In genomic region chr6:33745558-33745957, GRCh38 we compare ENCODE assay signal across 12 cellular contexts. TPM values are rescaled to one million over a fixed set of nuclear protein-coding genes. Genes with fewer than 3 reads are reported as not detected.
A peak's percentile ranks its signal among the peaks of the same experiment; 100 is the strongest.
DNase-seq lines count a peak whose midpoint lies in the region; ATAC-seq, FAIRE-seq and TF ChIP-seq lines count a peak whose summit lies in the region.
"Had no signal": no experiment of that assay in that cellular context is flagged by ENCODE, and none has a peak within 500 bp of the region (broad histone marks: within the 10 kb centered on the region; RNA-seq: fewer than 3 reads in every experiment).

No MANE protein-coding gene starts in this region.

- H3K9ac ChIP-seq in neural progenitor cell, result no peak overlapping the region

- WGBS in A549 (ENCODE audit: missing lambda C conversion rate), result 84% methylated on average over 6 of the region's 7 CpGs

- no peak for TF ChIP-seq CTCF in A549 (IDR thresholded peaks at IDR 0.05)
- no peak for TF ChIP-seq CTCF in fibroblast of villous mesenchyme (IDR thresholded peaks at IDR 0.05; ENCODE audit: insufficient read depth, low read depth, low read length)
- TF ChIP-seq CTCF in neural progenitor cell (IDR thresholded peaks at IDR 0.05), result no peak
- TF ChIP-seq CTCF in GM10248 (IDR thresholded peaks at IDR 0.05; ENCODE audit: control extremely low read depth, extremely low read depth, low read depth, missing control alignments), result no peak

- H3K4me3 ChIP-seq in A549 (no peak overlapping the region), fibroblast of villous mesenchyme (ENCODE audit: low read depth, low read length) (peak overlapping the region; percentile 74), neural progenitor cell (no peak overlapping the region)

- no peaks in the 10 kb centered on the region for H3K9me3 Mint-ChIP-seq in neural progenitor cell
- H3K9me3 Mint-ChIP-seq in activated CD4-positive, alpha-beta memory T cell treated with anti-CD3 and anti-CD28 coated beads for 36 hours, result no peaks in the 10 kb centered on the region

- POLR2A ChIA-PET in A549 (lab: Yijun Ruan, JAX), result interaction anchor here (1.0 kb wide), 1 partner anchor 33 kb away, joined by 3 read pairs; no protein-coding TSS in a partner anchor
- POLR2A ChIA-PET in GM10248 (lab: Yijun Ruan, JAX), result no interaction called here
- POLR2A ChIA-PET in activated CD4-positive, alpha-beta memory T cell treated with anti-CD3 and anti-CD28 coated beads for 36 hours (lab: Charles Lee), result no interaction called here

- no peaks in the 10 kb centered on the region for H3K36me3 Mint-ChIP-seq in neural progenitor cell
- H3K36me3 Mint-ChIP-seq in activated CD4-positive, alpha-beta memory T cell treated with anti-CD3 and anti-CD28 coated beads for 36 hours, result no peaks in the 10 kb centered on the region

- no peaks in the 10 kb centered on the region for H3K79me2 ChIP-seq in neural progenitor cell (ENCODE audit: low read depth)

- ATAC-seq in A549 (no peak), HG02938 (IDR thresholded peaks at IDR 0.05; ENCODE audit: unreplicated experiment) (no peak)

- H3K4me1 Mint-ChIP-seq in neural progenitor cell, result peaks cover 63% of the 10 kb centered on the region
- H3K4me1 Mint-ChIP-seq in activated CD4-positive, alpha-beta memory T cell treated with anti-CD3 and anti-CD28 coated beads for 36 hours (ENCODE audit: low read depth), result peaks cover 2% of the 10 kb centered on the region

- TF ChIP-seq RAD21 in A549 (conservative IDR thresholded peaks at IDR 0.05 in 1 of 2, IDR thresholded peaks at IDR 0.05 in 1 of 2), result no peak

- H3K27me3 ChIP-seq in neural progenitor cell, result no peaks in the 10 kb centered on the region
- H3K27me3 ChIP-seq: BE2C had no signal

- H3K27me3 Mint-ChIP-seq in neural progenitor cell (ENCODE audit: insufficient read depth, low read depth), result peaks cover 14% of the 10 kb centered on the region
- H3K27me3 Mint-ChIP-seq in activated CD4-positive, alpha-beta memory T cell treated with anti-CD3 and anti-CD28 coated beads for 36 hours, result peaks cover 7% of the 10 kb centered on the region

- DNase-seq in A549 (ENCODE audit: low read depth in 1 of 2, low spot score in 1 of 2) (no peak), NCI-H69 (lab: John Stamatoyannopoulos, UW) (peak; percentile 59), fibroblast of villous mesenchyme (ENCODE audit: low read depth) (peak; percentile 71), neural progenitor cell (ENCODE audit: low spot score) (no peak), GM10248 (ENCODE audit: extremely low spot score) (no peak), SW480 (ENCODE audit: low spot score) (no peak)
- DNase-seq in activated CD4-positive, alpha-beta memory T cell treated with anti-CD3 and anti-CD28 coated beads for 36 hours, result no peak
- DNase-seq: activated T-cell treated with anti-CD3 and anti-CD28 coated beads, Interleukin-2, amount 50 U/mL, for 1 hour; NCI-H774 had no signal

- no peaks in the 10 kb centered on the region for H3K36me3 ChIP-seq in neural progenitor cell
- H3K36me3 ChIP-seq: BE2C had no signal

- H3K4me1 ChIP-seq in A549 (peaks cover 27% of the 10 kb centered on the region), neural progenitor cell (peaks cover 57% of the 10 kb centered on the region)

- H3F3A ChIP-seq in neural progenitor cell (ENCODE audit: low read depth), result peaks cover 28% of the 10 kb centered on the region

- no peaks in the 10 kb centered on the region for H3K9me3 ChIP-seq in A549
- no peaks in the 10 kb centered on the region for H3K9me3 ChIP-seq in neural progenitor cell (ENCODE audit: low read depth)
- H3K9me3 ChIP-seq: BE2C had no signal

- H2AFZ ChIP-seq in neural progenitor cell (replicated peaks), result no peak overlapping the region

- CTCF ChIA-PET in A549 (lab: Yijun Ruan, JAX) (interaction anchor here (0.8 to 7.2 kb wide), 16 partner anchors 8 to 411 kb away, joined by 3 to 80 read pairs (median 6); partner anchors contain the start of gene UQCC2), GM10248 (lab: Yijun Ruan, JAX) (interaction anchor here (0.9 to 3.5 kb wide), 8 partner anchors 8 to 409 kb away, joined by 4 to 24 read pairs (median 6); no protein-coding TSS in a partner anchor)
- CTCF ChIA-PET in activated CD4-positive, alpha-beta memory T cell treated with anti-CD3 and anti-CD28 coated beads for 36 hours (lab: Charles Lee), result interaction anchor here (0.7 to 4.8 kb wide), 6 partner anchors 14 to 410 kb away, joined by 3 to 39 read pairs (median 5); no protein-coding TSS in a partner anchor

- no peak for FAIRE-seq in A549 (lab: Jason Lieb, UNC)

- H3K27ac ChIP-seq in A549, result peak overlapping the region; percentile 68 to 77; a peak in 4 of 6 replicates
- H3K27ac ChIP-seq in neural progenitor cell, result peak overlapping the region; percentile 31

- peak overlapping the region; percentile 61 for H3K27ac Mint-ChIP-seq in neural progenitor cell
- H3K27ac Mint-ChIP-seq in activated CD4-positive, alpha-beta memory T cell treated with anti-CD3 and anti-CD28 coated beads for 36 hours, result no peak overlapping the region

- peak overlapping the region; percentile 45; the same call in 1 of the 3 replicates for H3K4me2 ChIP-seq in A549
- H3K4me2 ChIP-seq in neural progenitor cell, result peak overlapping the region; percentile 66

- no peak for TF ChIP-seq EP300 in A549 (IDR thresholded peaks at IDR 0.05)

- H3K4me3 Mint-ChIP-seq in neural progenitor cell, result peak overlapping the region; percentile 20
- no peak overlapping the region for H3K4me3 Mint-ChIP-seq in activated CD4-positive, alpha-beta memory T cell treated with anti-CD3 and anti-CD28 coated beads for 36 hours

- intact Hi-C loops in activated CD4-positive, alpha-beta memory T cell treated with anti-CD3 and anti-CD28 coated beads for 36 hours (cut with micrococcal nuclease), result no loop called here

- no peak for TF ChIP-seq POLR2A in A549 (IDR thresholded peaks at IDR 0.05; ENCODE audit: low read length)

- H4K20me1 ChIP-seq in neural progenitor cell (ENCODE audit: low read depth), result no peaks in the 10 kb centered on the region

TF ChIP-seq in A549, 52 proteins besides CTCF, POLR2A, EP300 and RAD21:
- TF ChIP-seq HOXB5 (CRISPR knock-in tag; IDR thresholded peaks at IDR 0.05) (no peak), CHD2 (IDR thresholded peaks at IDR 0.05; ENCODE audit: low read length, partially characterized antibody) (no peak), CBX8 (IDR thresholded peaks at IDR 0.05) (no peak)

RNA-seq across cellular contexts. Expression of gene IP6K3, which starts 1.1 kb away (rescaled TPM):
- polyA plus RNA-seq in A549 (2011; rRNA removed) (0.11 and 0.12 TPM in 2 replicates), A549 (2017; fragmentation: RNase III; extraction: RNeasy Plus Mini Kit Qiagen cat#74134 plus additional on column Dnase treatment) (0.03 to 0.20 TPM (median 0.07 TPM) in 3 replicates)
- 0.04 and 0.05 TPM in 2 replicates for polyA plus RNA-seq in A549 (2012; cell fraction: cytosol; rRNA removed)
- 0.08 and 0.12 TPM in 2 replicates for polyA plus RNA-seq in A549 (2012; cell fraction: nucleus; rRNA removed)
- polyA minus RNA-seq in A549 (2011; rRNA and poly(A)+ RNA removed), result not detected in 2 replicates
- total RNA-seq in fibroblast of villous mesenchyme (2.6 and 6.0 TPM in 2 replicates), neural progenitor cell (ENCODE audit: low replicate concordance) (2.9 and 4.6 TPM in 2 replicates)
- not detected for total RNA-seq in activated CD4-positive, alpha-beta memory T cell treated with anti-CD3 and anti-CD28 coated beads for 36 hours
- total RNA-seq: dermis microvascular lymphatic vessel endothelial cell had no signal

RNA-seq across cellular contexts. Expression of gene UQCC2, which starts 34.1 kb away (rescaled TPM):
- polyA plus RNA-seq in A549 (2011; rRNA removed), result 65.5 and 90.8 TPM in 2 replicates
- polyA plus RNA-seq in A549 (2012; cell fraction: cytosol; rRNA removed), result 46.0 and 46.7 TPM in 2 replicates
- 22.9 and 25.5 TPM in 2 replicates for polyA plus RNA-seq in A549 (2012; cell fraction: nucleus; rRNA removed)
- 78.2 to 82.0 TPM (median 81.4 TPM) in 3 replicates for polyA plus RNA-seq in A549 (2017; fragmentation: RNase III; extraction: RNeasy Plus Mini Kit Qiagen cat#74134 plus additional on column Dnase treatment)
- polyA minus RNA-seq in A549 (2011; rRNA and poly(A)+ RNA removed), result 12.9 and 17.1 TPM in 2 replicates
- total RNA-seq in fibroblast of villous mesenchyme, result 23.8 and 24.6 TPM in 2 replicates
- total RNA-seq in neural progenitor cell (ENCODE audit: low replicate concordance), result 47.7 and 95.9 TPM in 2 replicates
- total RNA-seq in activated CD4-positive, alpha-beta memory T cell treated with anti-CD3 and anti-CD28 coated beads for 36 hours, result 100 to 1,000 TPM; 157 to 160 TPM

RNA-seq across cellular contexts. Expression of gene LEMD2, which starts 43.4 kb away (rescaled TPM):
- polyA plus RNA-seq in A549 (2011; rRNA removed) (43.2 and 53.0 TPM in 2 replicates), A549 (2017; fragmentation: RNase III; extraction: RNeasy Plus Mini Kit Qiagen cat#74134 plus additional on column Dnase treatment) (44.1 to 48.8 TPM (median 48.3 TPM) in 3 replicates)
- polyA plus RNA-seq in A549 (2012; cell fraction: cytosol; rRNA removed), result 32.8 and 35.7 TPM in 2 replicates
- polyA plus RNA-seq in A549 (2012; cell fraction: nucleus; rRNA removed), result 64.8 and 72.6 TPM in 2 replicates
- 40.6 and 49.4 TPM in 2 replicates for polyA minus RNA-seq in A549 (2011; rRNA and poly(A)+ RNA removed)
- total RNA-seq in fibroblast of villous mesenchyme (59.2 and 59.6 TPM in 2 replicates), neural progenitor cell (ENCODE audit: low replicate concordance) (31.8 and 53.4 TPM in 2 replicates)
- 10 to 100 TPM; 51.4 to 54.8 TPM for total RNA-seq in activated CD4-positive, alpha-beta memory T cell treated with anti-CD3 and anti-CD28 coated beads for 36 hours

RNA-seq across cellular contexts. Expression of gene MLN, which starts 58.2 kb away (rescaled TPM):
- polyA plus RNA-seq in A549 (2011; rRNA removed) (not detected in 2 replicates), A549 (2017; fragmentation: RNase III; extraction: RNeasy Plus Mini Kit Qiagen cat#74134 plus additional on column Dnase treatment) (not detected in 3 replicates)
- not detected in 2 replicates for polyA plus RNA-seq in A549 (2012; cell fraction: cytosol; rRNA removed)
- polyA plus RNA-seq in A549 (2012; cell fraction: nucleus; rRNA removed), result not detected in 2 replicates
- polyA minus RNA-seq in A549 (2011; rRNA and poly(A)+ RNA removed), result not detected in 2 replicates
- total RNA-seq in fibroblast of villous mesenchyme (not detected in 2 replicates), neural progenitor cell (ENCODE audit: low replicate concordance) (not detected in 2 replicates)
- total RNA-seq in activated CD4-positive, alpha-beta memory T cell treated with anti-CD3 and anti-CD28 coated beads for 36 hours, result not detected
- total RNA-seq: dermis microvascular lymphatic vessel endothelial cell had no signal

Comparison
In these comparisons a context has a peak if more than half of its experiments do, and no peak if none do; other contexts are left out.
1. DNase-seq: peak in NCI-H69 (single experiment) and fibroblast of villous mesenchyme (single experiment); none in A549 (0 of 2), neural progenitor cell (single experiment), GM10248 (single experiment), SW480 (single experiment) and activated CD4-positive, alpha-beta memory T cell treated with anti-CD3 and anti-CD28 coated beads for 36 hours (single experiment).